In genomic region chr11:88402192-88402715, GRCh38 we compare ENCODE assay signal across 11 cellular contexts.
DNase-seq lines count a peak whose midpoint lies in the region; ATAC-seq, FAIRE-seq and TF ChIP-seq lines count a peak whose summit lies in the region.
"Had no signal": no experiment of that assay in that cellular context is flagged by ENCODE, and none has a peak within 500 bp of the region (broad histone marks: within the 10 kb centered on the region; RNA-seq: fewer than 3 reads in every experiment).

No MANE protein-coding gene starts in this region.

- no peaks in the 10 kb centered on the region for H3K36me3 ChIP-seq in testis (ENCODE audit: low read depth, missing control alignments)
- H3K36me3 ChIP-seq: colonic mucosa, WERI-Rb-1 had no signal

- H3K9me3 ChIP-seq in testis = no peaks in the 10 kb centered on the region
- H3K9me3 ChIP-seq: colonic mucosa had no signal

- no peaks in the 10 kb centered on the region for H3K27me3 ChIP-seq in testis
- H3K27me3 ChIP-seq: colonic mucosa had no signal

- no peak overlapping the region for H3K4me3 ChIP-seq in testis
- H3K4me3 ChIP-seq: colonic mucosa had no signal

- peak overlapping the region in 1 of 2 donors; percentile 21 for H3K27ac ChIP-seq in testis
- H3K27ac ChIP-seq: colonic mucosa, WERI-Rb-1 had no signal

- no peak overlapping the region for H3K4me3 Mint-ChIP-seq in nephron

- in situ Hi-C loops in Caki2 (cut with HindIII; ENCODE audit: low pct_unique_long_range_greater_than_20kb, low sequenced_read_pairs) = no loop called here

- H3K9me3 Mint-ChIP-seq in nephron = peaks cover 2% of the 10 kb centered on the region

- TF ChIP-seq CTCF in nephron (IDR thresholded peaks at IDR 0.05; ENCODE audit: unreplicated experiment in 3 of 3) (no peak), testis (IDR thresholded peaks at IDR 0.05) (no peak)

- no peaks in the 10 kb centered on the region for H3K4me1 ChIP-seq in testis
- H3K4me1 ChIP-seq: colonic mucosa had no signal

- ATAC-seq in GM18909 (IDR thresholded peaks at IDR 0.05; ENCODE audit: poor library complexity, unreplicated experiment) = no peak

- no peaks in the 10 kb centered on the region for H3K27me3 Mint-ChIP-seq in nephron (ENCODE audit: low read depth)

- peak; percentile 98 for FAIRE-seq in endometrium (lab: Jason Lieb, UNC)

- TF ChIP-seq POLR2A in testis (IDR thresholded peaks at IDR 0.05) = no peak

- intact Hi-C loops in testis (cut with DNase I; ENCODE audit: low total_unique reads) = no loop called here

- H3K27ac Mint-ChIP-seq in nephron = peak overlapping the region; percentile 68 to 86 (median 84)

- peak; percentile 94 for DNase-seq in Caki2 (ENCODE audit: low read depth)
- DNase-seq in HS-27A (ENCODE audit: low read depth) = peak; percentile 57
- no peak for DNase-seq in SW480 (ENCODE audit: low spot score)
- DNase-seq in testis = no peak
- DNase-seq in SIG-M5 treated with dmso at 0.1 percent for 504 hours (lab: John Stamatoyannopoulos, UW; ENCODE audit: unreplicated experiment) = no peak
- DNase-seq: colonic mucosa, NCI-H2029 treated with DMSO at 0.1 percent for 48 hours, WERI-Rb-1 had no signal

- WGBS in testis, 2 donors = 50 to 67% methylated on average over 2 of the region's 2 CpGs

- no peaks in the 10 kb centered on the region for H3K36me3 Mint-ChIP-seq in nephron (ENCODE audit: low read depth)

- H3K4me1 Mint-ChIP-seq in nephron = peaks cover 7% of the 10 kb centered on the region

Comparison
In these comparisons a context has a peak if more than half of its experiments do, and no peak if none do; other contexts are left out.
1. DNase-seq: peak in Caki2 (single experiment) and HS-27A (single experiment); none in SW480 (single experiment), testis (single experiment) and SIG-M5 treated with dmso at 0.1 percent for 504 hours (single experiment).